Comparison of ENCODE assay signal across 8 cellular contexts in the genomic region with DNA sequence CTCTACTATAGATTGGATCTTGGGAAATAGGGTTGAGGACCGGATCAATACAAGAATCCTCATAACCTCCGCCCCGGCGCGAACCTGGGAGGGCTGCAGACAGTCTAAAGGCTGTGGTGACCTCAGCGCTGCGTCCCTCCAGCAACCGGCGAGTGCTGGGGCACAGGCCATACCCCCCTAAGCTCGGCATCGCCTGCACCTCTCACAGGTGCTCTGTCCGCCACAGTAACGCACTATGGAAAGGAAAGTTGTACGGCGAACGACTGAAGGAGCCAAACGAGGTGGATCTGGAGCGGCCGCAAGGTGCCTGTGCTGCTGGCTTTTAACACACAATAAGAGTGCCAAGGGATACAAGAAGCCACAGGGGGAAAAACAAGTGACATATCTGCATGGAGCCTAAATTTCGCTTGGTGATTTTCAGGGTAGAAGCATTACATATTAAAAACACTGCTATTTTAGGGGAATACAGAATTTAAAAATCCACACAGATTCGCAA. TPM values are rescaled to one million over a fixed set of nuclear protein-coding genes. Genes with fewer than 3 reads are reported as not detected.
DNase-seq lines count a peak whose midpoint lies in the region; ATAC-seq and TF ChIP-seq lines count a peak whose summit lies in the region.

No MANE protein-coding gene starts in this region.

- no peak for TF ChIP-seq POLR2A in esophagus muscularis mucosa (IDR thresholded peaks at IDR 0.05; ENCODE audit: low read depth)

- ATAC-seq in GM18867 (IDR thresholded peaks at IDR 0.05; ENCODE audit: unreplicated experiment) (no peak), HG03175 (IDR thresholded peaks at IDR 0.05; ENCODE audit: unreplicated experiment) (no peak)

- peaks cover 32 to 39% (median 37%) of the 10 kb centered on the region in 4 donors for H3K4me1 ChIP-seq in esophagus muscularis mucosa
- H3K4me1 ChIP-seq in neuron (ENCODE audit: insufficient read depth, low read length), result peaks cover 33% of the 10 kb centered on the region

- peak overlapping the region; percentile 90 for H2AFZ ChIP-seq in neuron (ENCODE audit: low read depth, low read length)

- H3K36me3 ChIP-seq in esophagus muscularis mucosa (peaks cover 0 to 25% (median 17%) of the 10 kb centered on the region in 4 donors), neuron (ENCODE audit: insufficient read depth, low read length) (peaks cover 19% of the 10 kb centered on the region)

- intact Hi-C loops in esophagus muscularis mucosa (cut with DNase I), result no loop called here

- H3K27me3 ChIP-seq in esophagus muscularis mucosa, result no peaks in the 10 kb centered on the region
- no peaks in the 10 kb centered on the region for H3K27me3 ChIP-seq in neuron (ENCODE audit: insufficient read depth, low read length)

- peak overlapping the region; percentile 94 to 98 (median 96) for H3K27ac ChIP-seq in esophagus muscularis mucosa (replicated peaks in 1 of 4)

- TF ChIP-seq EP300 in esophagus muscularis mucosa (IDR thresholded peaks at IDR 0.05), result no peak

- H3K9me3 ChIP-seq in esophagus muscularis mucosa, result no peaks in the 10 kb centered on the region
- H3K9me3 ChIP-seq in neuron (ENCODE audit: low read length), result peaks cover 4% of the 10 kb centered on the region

- no peak for TF ChIP-seq CTCF in GM10266 (IDR thresholded peaks at IDR 0.05; ENCODE audit: control insufficient read depth, insufficient read depth, low read depth, missing control alignments)
- no peak for TF ChIP-seq CTCF in esophagus muscularis mucosa (IDR thresholded peaks at IDR 0.05)

- WGBS in esophagus muscularis mucosa, result 5% methylated on average over 13 of the region's 21 CpGs

- H3K4me3 ChIP-seq in esophagus muscularis mucosa (peak overlapping the region; percentile 80 to 93 (median 90)), neuron (ENCODE audit: low read length) (peak overlapping the region; percentile 86)

- DNase-seq in GM10266 (ENCODE audit: extremely low spot score), result peak; percentile 23
- DNase-seq in NCI-H2227 (lab: John Stamatoyannopoulos, UW; ENCODE audit: unreplicated experiment), result peak; percentile 73
- DNase-seq in activated CD8-positive, alpha-beta memory T cell treated with anti-CD3 and anti-CD28 coated beads, Interleukin-2, amount 50 U/mL, for 4 hours, result peak; percentile 49
- no peak for DNase-seq in esophagus muscularis mucosa (ENCODE audit: extremely low spot score)
- peak; percentile 60 for DNase-seq in ureter (ENCODE audit: low spot score)

RNA-seq across cellular contexts. Expression of a gene that starts 1.4 kb away (rescaled TPM):
- 10 to 100 TPM; 20.6 to 26.6 (median 24.2) TPM for total RNA-seq in esophagus muscularis mucosa
- 26.2 TPM for total RNA-seq in ureter

RNA-seq across cellular contexts. Expression of a gene that starts 53.1 kb away (rescaled TPM):
- total RNA-seq in esophagus muscularis mucosa (1 to 10 TPM; 5.8 to 8.8 (median 8.4) TPM), ureter (3.3 TPM)
